Comparison of ENCODE assay signal across 7 cellular contexts in genomic region chr5:134466241-134467069, GRCh38. TPM values are rescaled to one million over a fixed set of nuclear protein-coding genes. Genes with fewer than 3 reads are reported as not detected.
A peak's percentile ranks its signal among the peaks of the same experiment; 100 is the strongest.
DNase-seq lines count a peak whose midpoint lies in the region; ATAC-seq and TF ChIP-seq lines count a peak whose summit lies in the region.

No MANE protein-coding gene starts in this region.

- peak; percentile 40 for ATAC-seq in HG02938 (IDR thresholded peaks at IDR 0.05; ENCODE audit: unreplicated experiment)

- intact Hi-C loops in colonic mucosa (cut with DNase I), result loop anchor here (5.0 to 10.0 kb wide), 2 partner anchors 36 to 52 kb away; partner anchors contain the start of gene CDKN2AIPNL

- H3K9me3 ChIP-seq in colonic mucosa, result no peaks in the 10 kb centered on the region

- H3K4me3 ChIP-seq in GM12875 (ENCODE audit: low read depth, low read length), result peak overlapping the region; percentile 63
- H3K4me3 ChIP-seq in colonic mucosa, result peak overlapping the region; percentile 42
- peak overlapping the region; percentile 22 for H3K4me3 ChIP-seq in kidney epithelial cell (ENCODE audit: low read depth, low read length)

- H3K4me1 ChIP-seq in colonic mucosa, result peaks cover 16% of the 10 kb centered on the region

- peak overlapping the region; percentile 99 for H3K27ac ChIP-seq in colonic mucosa

- peak overlapping the region; percentile 78 to 81 for H3K9ac ChIP-seq in colonic mucosa (ENCODE audit: low read depth in 2 of 2, low read length in 2 of 2)

- H3K36me3 ChIP-seq in colonic mucosa (no peaks in the 10 kb centered on the region), kidney epithelial cell (ENCODE audit: control insufficient read depth, insufficient read depth, low read length) (no peaks in the 10 kb centered on the region)

- peak; percentile 35 for DNase-seq in NCI-H2227 (lab: John Stamatoyannopoulos, UW; ENCODE audit: unreplicated experiment)
- DNase-seq in activated CD4-positive, CD25-positive, alpha-beta regulatory T cell treated with anti-CD3 and anti-CD28 coated beads, Interleukin-2, amount 50 U/mL, for 72 hours, result peak; percentile 49
- peak; percentile 97 for DNase-seq in colonic mucosa
- DNase-seq in kidney epithelial cell (ENCODE audit: low read depth), result peak; percentile 66
- DNase-seq in stimulated activated CD4-positive, alpha-beta T cell treated with anti-CD3 and anti-CD28 coated beads, Interleukin-12 subunit alpha, Interleukin-12 subunit beta, amount 100 ng/mL, for 48 hours (ENCODE audit: low read depth in 2 of 3, low spot score in 1 of 3), result peak; percentile 15 to 27 (median 23)

- TF ChIP-seq CTCF in GM12875 (IDR thresholded peaks at IDR 0.05; ENCODE audit: borderline replicate concordance, insufficient read depth, low read depth, low read length) (no peak), colonic mucosa (IDR thresholded peaks at IDR 0.05) (no peak), kidney epithelial cell (IDR thresholded peaks at IDR 0.05; ENCODE audit: insufficient read depth, low read length, poor library complexity, severe bottlenecking) (no peak)

- H3K27me3 ChIP-seq in colonic mucosa (no peaks in the 10 kb centered on the region), kidney epithelial cell (ENCODE audit: control insufficient read depth, insufficient read depth, low read length) (no peaks in the 10 kb centered on the region)

RNA-seq across cellular contexts. Expression of gene CDKN2AIPNL, which starts 54.8 kb away (rescaled TPM):
- total RNA-seq in colonic mucosa (10 to 100 TPM; 14.5 to 26.3 TPM), kidney epithelial cell (25.3 and 28.3 TPM in 2 replicates)

RNA-seq across cellular contexts. Expression of gene JADE2, which starts 59.0 kb away (rescaled TPM):
- total RNA-seq in colonic mucosa (10 to 100 TPM; 24.1 to 33.3 TPM), kidney epithelial cell (13.5 and 20.8 TPM in 2 replicates)

Comparison
In these comparisons a context has a peak if more than half of its experiments do, and no peak if none do; other contexts are left out.
1. Peak in every context shown above with its lines: DNase-seq, ATAC-seq, H3K4me3 ChIP-seq and H3K27ac ChIP-seq.
2. DNase-seq: peak in every context shown above with its lines; median percentile 97 in colonic mucosa; 66 in kidney epithelial cell; 49 in activated CD4-positive, CD25-positive, alpha-beta regulatory T cell treated with anti-CD3 and anti-CD28 coated beads, Interleukin-2, amount 50 U/mL, for 72 hours; 35 in NCI-H2227; 23 in stimulated activated CD4-positive, alpha-beta T cell treated with anti-CD3 and anti-CD28 coated beads, Interleukin-12 subunit alpha, Interleukin-12 subunit beta, amount 100 ng/mL, for 48 hours.